1 cellular context compared by ENCODE assay signal in the genomic region with DNA sequence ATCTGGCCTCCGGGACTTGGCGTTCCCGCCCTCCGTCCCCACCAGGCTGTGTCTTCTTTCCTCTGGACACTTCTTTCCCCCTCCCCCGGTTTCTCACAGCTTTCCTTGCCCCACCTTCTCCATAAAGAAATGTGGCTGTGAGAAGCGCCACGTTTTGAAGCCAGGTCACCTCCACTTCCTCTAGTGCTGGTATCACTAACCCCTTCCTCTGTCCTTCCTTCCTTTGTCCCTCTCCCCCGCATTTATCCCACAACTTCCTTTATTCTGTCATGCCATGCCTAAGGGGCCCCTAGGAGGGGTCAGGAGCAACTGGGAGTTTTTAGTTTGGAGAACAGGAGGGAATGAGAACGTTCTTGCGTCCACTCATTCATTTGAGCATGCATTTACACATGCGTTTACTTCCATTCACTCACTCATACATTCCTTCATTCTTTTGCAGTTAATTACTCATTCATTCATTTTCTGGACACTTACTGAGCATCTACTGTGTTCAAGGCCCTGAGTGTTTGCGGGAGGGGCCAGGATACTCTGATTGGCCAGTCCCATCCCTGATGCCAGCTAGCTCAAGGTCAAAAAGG.
TF ChIP-seq lines count a peak whose summit lies in the region.

No MANE protein-coding gene starts in this region.

TF ChIP-seq in K562, 482 proteins besides CTCF, POLR2A, EP300 and RAD21 (continued from another document):
- TF ChIP-seq TCF7 (IDR thresholded peaks at IDR 0.05; ENCODE audit: borderline replicate concordance), result no peak
- TF ChIP-seq MCM3 (IDR thresholded peaks at IDR 0.05), result no peak
- no peak for TF ChIP-seq NR1H2 (CRISPR knock-in tag; IDR thresholded peaks at IDR 0.05)
- TF ChIP-seq L3MBTL2 (IDR thresholded peaks at IDR 0.05), result no peak
- peak; percentile 19; the same call in 1 of the 2 replicates for TF ChIP-seq ZNF589 (CRISPR knock-in tag; IDR thresholded peaks at IDR 0.05; ENCODE audit: low read depth)
- no peak for TF ChIP-seq ATF7 (IDR thresholded peaks at IDR 0.05)
- no peak for TF ChIP-seq FOXA1 (IDR thresholded peaks at IDR 0.05; ENCODE audit: borderline replicate concordance)
- TF ChIP-seq CCAR2 (IDR thresholded peaks at IDR 0.05; ENCODE audit: low read depth, low read length), result no peak
- no peak for TF ChIP-seq SRSF3 (IDR thresholded peaks at IDR 0.05; ENCODE audit: insufficient read depth, low read length)
- no peak for TF ChIP-seq ZNF184 (CRISPR knock-in tag; IDR thresholded peaks at IDR 0.05)
- TF ChIP-seq, protein P1, sequence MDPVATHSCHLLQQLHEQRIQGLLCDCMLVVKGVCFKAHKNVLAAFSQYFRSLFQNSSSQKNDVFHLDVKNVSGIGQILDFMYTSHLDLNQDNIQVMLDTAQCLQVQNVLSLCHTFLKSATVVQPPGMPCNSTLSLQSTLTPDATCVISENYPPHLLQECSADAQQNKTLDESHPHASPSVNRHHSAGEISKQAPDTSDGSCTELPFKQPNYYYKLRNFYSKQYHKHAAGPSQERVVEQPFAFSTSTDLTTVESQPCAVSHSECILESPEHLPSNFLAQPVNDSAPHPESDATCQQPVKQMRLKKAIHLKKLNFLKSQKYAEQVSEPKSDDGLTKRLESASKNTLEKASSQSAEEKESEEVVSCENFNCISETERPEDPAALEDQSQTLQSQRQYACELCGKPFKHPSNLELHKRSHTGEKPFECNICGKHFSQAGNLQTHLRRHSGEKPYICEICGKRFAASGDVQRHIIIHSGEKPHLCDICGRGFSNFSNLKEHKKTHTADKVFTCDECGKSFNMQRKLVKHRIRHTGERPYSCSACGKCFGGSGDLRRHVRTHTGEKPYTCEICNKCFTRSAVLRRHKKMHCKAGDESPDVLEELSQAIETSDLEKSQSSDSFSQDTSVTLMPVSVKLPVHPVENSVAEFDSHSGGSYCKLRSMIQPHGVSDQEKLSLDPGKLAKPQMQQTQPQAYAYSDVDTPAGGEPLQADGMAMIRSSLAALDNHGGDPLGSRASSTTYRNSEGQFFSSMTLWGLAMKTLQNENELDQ (CRISPR knock-in tag; IDR thresholded peaks at IDR 0.05; ENCODE audit: borderline replicate concordance), result no peak
- TF ChIP-seq, protein P2, sequence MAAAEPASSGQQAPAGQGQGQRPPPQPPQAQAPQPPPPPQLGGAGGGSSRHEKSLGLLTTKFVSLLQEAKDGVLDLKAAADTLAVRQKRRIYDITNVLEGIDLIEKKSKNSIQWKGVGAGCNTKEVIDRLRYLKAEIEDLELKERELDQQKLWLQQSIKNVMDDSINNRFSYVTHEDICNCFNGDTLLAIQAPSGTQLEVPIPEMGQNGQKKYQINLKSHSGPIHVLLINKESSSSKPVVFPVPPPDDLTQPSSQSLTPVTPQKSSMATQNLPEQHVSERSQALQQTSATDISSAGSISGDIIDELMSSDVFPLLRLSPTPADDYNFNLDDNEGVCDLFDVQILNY (CRISPR knock-in tag; IDR thresholded peaks at IDR 0.05), result no peak
- TF ChIP-seq ZNF134 (CRISPR knock-in tag; conservative IDR thresholded peaks at IDR 0.05), result no peak
- no peak for TF ChIP-seq ARID1B (IDR thresholded peaks at IDR 0.05)
- TF ChIP-seq ZNF224 (CRISPR knock-in tag; IDR thresholded peaks at IDR 0.05), result no peak
- TF ChIP-seq, protein P3, sequence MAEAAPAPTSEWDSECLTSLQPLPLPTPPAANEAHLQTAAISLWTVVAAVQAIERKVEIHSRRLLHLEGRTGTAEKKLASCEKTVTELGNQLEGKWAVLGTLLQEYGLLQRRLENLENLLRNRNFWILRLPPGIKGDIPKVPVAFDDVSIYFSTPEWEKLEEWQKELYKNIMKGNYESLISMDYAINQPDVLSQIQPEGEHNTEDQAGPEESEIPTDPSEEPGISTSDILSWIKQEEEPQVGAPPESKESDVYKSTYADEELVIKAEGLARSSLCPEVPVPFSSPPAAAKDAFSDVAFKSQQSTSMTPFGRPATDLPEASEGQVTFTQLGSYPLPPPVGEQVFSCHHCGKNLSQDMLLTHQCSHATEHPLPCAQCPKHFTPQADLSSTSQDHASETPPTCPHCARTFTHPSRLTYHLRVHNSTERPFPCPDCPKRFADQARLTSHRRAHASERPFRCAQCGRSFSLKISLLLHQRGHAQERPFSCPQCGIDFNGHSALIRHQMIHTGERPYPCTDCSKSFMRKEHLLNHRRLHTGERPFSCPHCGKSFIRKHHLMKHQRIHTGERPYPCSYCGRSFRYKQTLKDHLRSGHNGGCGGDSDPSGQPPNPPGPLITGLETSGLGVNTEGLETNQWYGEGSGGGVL (CRISPR knock-in tag; IDR thresholded peaks at IDR 0.05), result no peak
- no peak for TF ChIP-seq POLR2AphosphoS2 (IDR thresholded peaks at IDR 0.05; ENCODE audit: low read length)
- TF ChIP-seq, protein P4, sequence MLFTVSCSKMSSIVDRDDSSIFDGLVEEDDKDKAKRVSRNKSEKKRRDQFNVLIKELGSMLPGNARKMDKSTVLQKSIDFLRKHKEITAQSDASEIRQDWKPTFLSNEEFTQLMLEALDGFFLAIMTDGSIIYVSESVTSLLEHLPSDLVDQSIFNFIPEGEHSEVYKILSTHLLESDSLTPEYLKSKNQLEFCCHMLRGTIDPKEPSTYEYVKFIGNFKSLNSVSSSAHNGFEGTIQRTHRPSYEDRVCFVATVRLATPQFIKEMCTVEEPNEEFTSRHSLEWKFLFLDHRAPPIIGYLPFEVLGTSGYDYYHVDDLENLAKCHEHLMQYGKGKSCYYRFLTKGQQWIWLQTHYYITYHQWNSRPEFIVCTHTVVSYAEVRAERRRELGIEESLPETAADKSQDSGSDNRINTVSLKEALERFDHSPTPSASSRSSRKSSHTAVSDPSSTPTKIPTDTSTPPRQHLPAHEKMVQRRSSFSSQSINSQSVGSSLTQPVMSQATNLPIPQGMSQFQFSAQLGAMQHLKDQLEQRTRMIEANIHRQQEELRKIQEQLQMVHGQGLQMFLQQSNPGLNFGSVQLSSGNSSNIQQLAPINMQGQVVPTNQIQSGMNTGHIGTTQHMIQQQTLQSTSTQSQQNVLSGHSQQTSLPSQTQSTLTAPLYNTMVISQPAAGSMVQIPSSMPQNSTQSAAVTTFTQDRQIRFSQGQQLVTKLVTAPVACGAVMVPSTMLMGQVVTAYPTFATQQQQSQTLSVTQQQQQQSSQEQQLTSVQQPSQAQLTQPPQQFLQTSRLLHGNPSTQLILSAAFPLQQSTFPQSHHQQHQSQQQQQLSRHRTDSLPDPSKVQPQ (CRISPR knock-in tag; IDR thresholded peaks at IDR 0.05; ENCODE audit: borderline replicate concordance), result no peak
- no peak for TF ChIP-seq LARP7 (IDR thresholded peaks at IDR 0.05)
- no peak for TF ChIP-seq BMI1 (IDR thresholded peaks at IDR 0.05; ENCODE audit: low read length)
- no peak for TF ChIP-seq NCOA2 (IDR thresholded peaks at IDR 0.05; ENCODE audit: partially characterized antibody in 2 of 2)
- TF ChIP-seq GABPA (tag; conservative IDR thresholded peaks at IDR 0.05; ENCODE audit: low read depth), result 0 out of 2 replicates have a peak, but pooled peaks have one; percentile 21
- TF ChIP-seq ZNF197 (CRISPR knock-in tag; IDR thresholded peaks at IDR 0.05; ENCODE audit: low read depth), result no peak
- TF ChIP-seq ETV6 (IDR thresholded peaks at IDR 0.05; ENCODE audit: borderline replicate concordance in 1 of 2, low read depth in 2 of 2, low read length in 1 of 2), result peak in 1 of 2 experiments; percentile 80; a peak in 1 of 4 replicates
- no peak for TF ChIP-seq ETV6 (CRISPR knock-in tag; IDR thresholded peaks at IDR 0.05; ENCODE audit: borderline replicate concordance)
- TF ChIP-seq, protein P5, sequence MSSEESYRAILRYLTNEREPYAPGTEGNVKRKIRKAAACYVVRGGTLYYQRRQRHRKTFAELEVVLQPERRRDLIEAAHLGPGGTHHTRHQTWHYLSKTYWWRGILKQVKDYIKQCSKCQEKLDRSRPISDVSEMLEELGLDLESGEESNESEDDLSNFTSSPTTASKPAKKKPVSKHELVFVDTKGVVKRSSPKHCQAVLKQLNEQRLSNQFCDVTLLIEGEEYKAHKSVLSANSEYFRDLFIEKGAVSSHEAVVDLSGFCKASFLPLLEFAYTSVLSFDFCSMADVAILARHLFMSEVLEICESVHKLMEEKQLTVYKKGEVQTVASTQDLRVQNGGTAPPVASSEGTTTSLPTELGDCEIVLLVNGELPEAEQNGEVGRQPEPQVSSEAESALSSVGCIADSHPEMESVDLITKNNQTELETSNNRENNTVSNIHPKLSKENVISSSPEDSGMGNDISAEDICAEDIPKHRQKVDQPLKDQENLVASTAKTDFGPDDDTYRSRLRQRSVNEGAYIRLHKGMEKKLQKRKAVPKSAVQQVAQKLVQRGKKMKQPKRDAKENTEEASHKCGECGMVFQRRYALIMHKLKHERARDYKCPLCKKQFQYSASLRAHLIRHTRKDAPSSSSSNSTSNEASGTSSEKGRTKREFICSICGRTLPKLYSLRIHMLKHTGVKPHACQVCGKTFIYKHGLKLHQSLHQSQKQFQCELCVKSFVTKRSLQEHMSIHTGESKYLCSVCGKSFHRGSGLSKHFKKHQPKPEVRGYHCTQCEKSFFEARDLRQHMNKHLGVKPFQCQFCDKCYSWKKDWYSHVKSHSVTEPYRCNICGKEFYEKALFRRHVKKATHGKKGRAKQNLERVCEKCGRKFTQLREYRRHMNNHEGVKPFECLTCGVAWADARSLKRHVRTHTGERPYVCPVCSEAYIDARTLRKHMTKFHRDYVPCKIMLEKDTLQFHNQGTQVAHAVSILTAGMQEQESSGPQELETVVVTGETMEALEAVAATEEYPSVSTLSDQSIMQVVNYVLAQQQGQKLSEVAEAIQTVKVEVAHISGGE (CRISPR knock-in tag; IDR thresholded peaks at IDR 0.05), result no peak
